In the genomic region with DNA sequence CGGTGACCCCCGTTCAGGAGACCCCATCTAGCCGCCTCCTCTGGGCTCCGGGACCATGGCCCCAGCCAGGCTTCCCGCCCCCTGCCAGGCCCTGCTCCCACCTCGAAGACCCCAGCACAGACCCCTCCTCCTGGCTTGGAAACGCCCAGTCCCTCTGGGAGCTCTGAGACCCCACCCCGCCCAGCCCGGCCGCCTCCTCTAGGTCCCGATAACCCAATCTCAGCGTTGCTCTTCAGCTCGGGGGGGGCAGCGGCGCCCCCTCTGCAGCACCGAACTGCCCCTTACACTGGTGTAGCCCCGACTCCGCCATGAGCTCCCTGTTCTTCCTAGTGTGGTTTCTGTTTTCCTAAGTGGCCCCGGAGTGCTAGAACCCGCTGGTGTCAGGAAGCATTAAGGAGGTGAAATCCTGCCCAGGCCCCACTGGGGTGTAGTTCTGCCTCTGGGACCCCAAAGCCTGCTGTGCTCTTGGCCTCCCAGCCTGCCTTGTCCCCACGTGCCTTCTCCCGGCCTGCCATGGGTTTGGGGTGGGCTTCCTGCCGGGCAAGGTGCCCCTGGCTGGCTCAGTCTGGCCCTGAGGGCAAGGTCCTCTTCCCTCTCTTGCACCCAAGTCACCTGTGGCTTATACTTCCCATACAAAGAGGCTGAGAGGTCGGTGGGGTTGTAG, we compare ENCODE assay signal across 8 cellular contexts. TPM values are rescaled to one million over a fixed set of nuclear protein-coding genes. Genes with fewer than 3 reads are reported as not detected.
DNase-seq lines count a peak whose midpoint lies in the region; ATAC-seq, FAIRE-seq and TF ChIP-seq lines count a peak whose summit lies in the region.

No MANE protein-coding gene starts in this region.

- no peaks in the 10 kb centered on the region for H3K4me1 Mint-ChIP-seq in activated CD4-positive, alpha-beta T cell treated with anti-CD3 and anti-CD28 coated beads for 36 hours
- peaks cover 13% of the 10 kb centered on the region for H3K4me1 Mint-ChIP-seq in activated CD8-positive, alpha-beta T cell treated with anti-CD3 and anti-CD28 coated beads, Interleukin-2, amount 10 ng/mL, durations not matched to agents 7 days and 5 days (ENCODE audit: low read depth)

- intact Hi-C loops in activated CD4-positive, alpha-beta T cell treated with anti-CD3 and anti-CD28 coated beads for 36 hours (cut with DNase I, micrococcal nuclease) = loop anchor here (1.0 to 10.0 kb wide), 14 partner anchors 57 to 1257 kb away; a partner anchor contains a TSS
- intact Hi-C loops in stomach (cut with DNase I; ENCODE audit: low total_unique reads) = loop anchor here (10.0 kb wide), 3 partner anchors 59 to 229 kb away; a partner anchor contains a TSS

- dilution Hi-C loops in keratinocyte (cut with MboI; ENCODE audit: extremely low pct_ligation_motif_present, low sequenced_read_pairs) = no loop called here

- H3K9me3 ChIP-seq in keratinocyte (ENCODE audit: control insufficient read depth, low read depth, low read length) (no peaks in the 10 kb centered on the region), stomach (peaks cover 5 to 30% (median 28%) of the 10 kb centered on the region in 4 donors)

- H2AFZ ChIP-seq in keratinocyte (ENCODE audit: control insufficient read depth, low read length) = no peak overlapping the region

- WGBS in stomach, 5 donors = 12 to 19% (median 13%) methylated on average over 16 to 24 of the region's 24 CpGs

- H3K27me3 ChIP-seq in keratinocyte (ENCODE audit: control insufficient read depth, extremely low read depth, insufficient read depth, low read length) (no peaks in the 10 kb centered on the region), stomach (no peaks in the 10 kb centered on the region)

- TF ChIP-seq CTCF in keratinocyte (optimal IDR thresholded peaks at IDR 0.05 in 1 of 3, IDR thresholded peaks at IDR 0.05 in 1 of 3, conservative IDR thresholded peaks at IDR 0.05 in 1 of 3; ENCODE audit: extremely low read depth in 1 of 3, insufficient read depth in 2 of 3, low read length in 3 of 3) = no peak
- TF ChIP-seq CTCF in stomach (IDR thresholded peaks at IDR 0.05) = no peak

- H3K27ac ChIP-seq in keratinocyte (ENCODE audit: control insufficient read depth, insufficient read depth, low read length) (no peak overlapping the region), stomach (peak overlapping the region in 2 of 5 donors; percentile 90 to 91)

- peaks cover 12% of the 10 kb centered on the region for H3K9me3 Mint-ChIP-seq in activated CD4-positive, alpha-beta T cell treated with anti-CD3 and anti-CD28 coated beads for 36 hours (ENCODE audit: low read depth)
- peaks cover 8% of the 10 kb centered on the region for H3K9me3 Mint-ChIP-seq in activated CD8-positive, alpha-beta T cell treated with anti-CD3 and anti-CD28 coated beads, Interleukin-2, amount 10 ng/mL, durations not matched to agents 7 days and 5 days (ENCODE audit: insufficient read depth)

- H3K9ac ChIP-seq in keratinocyte (ENCODE audit: control insufficient read depth, extremely low read depth, insufficient read depth, low read length) = no peak overlapping the region

- FAIRE-seq in keratinocyte (lab: Jason Lieb, UNC) = no peak

- no peaks in the 10 kb centered on the region for H3K27me3 Mint-ChIP-seq in activated CD4-positive, alpha-beta T cell treated with anti-CD3 and anti-CD28 coated beads for 36 hours
- H3K27me3 Mint-ChIP-seq in activated CD8-positive, alpha-beta T cell treated with anti-CD3 and anti-CD28 coated beads, Interleukin-2, amount 10 ng/mL, durations not matched to agents 7 days and 5 days (ENCODE audit: low read depth) = no peaks in the 10 kb centered on the region

- H4K20me1 ChIP-seq in keratinocyte (ENCODE audit: control insufficient read depth, extremely low read depth, insufficient read depth, low read length) = no peaks in the 10 kb centered on the region

- peak overlapping the region; percentile 72 to 96 (median 82) for H3K4me3 ChIP-seq in keratinocyte (ENCODE audit: control insufficient read depth in 2 of 3, extremely low read depth in 1 of 3, insufficient read depth in 2 of 3, low read depth in 1 of 3, low read length in 3 of 3)
- peak overlapping the region; percentile 72 to 98 (median 94) for H3K4me3 ChIP-seq in stomach

- peak overlapping the region; percentile 90 for H3K4me2 ChIP-seq in keratinocyte (ENCODE audit: control insufficient read depth, extremely low read depth, insufficient read depth, low read depth, low read length)

- TF ChIP-seq EP300 in stomach (IDR thresholded peaks at IDR 0.05) = no peak

- DNase-seq in activated CD4-positive, alpha-beta T cell treated with anti-CD3 and anti-CD28 coated beads for 36 hours = no peak
- no peak for DNase-seq in activated CD4-positive, alpha-beta T cell treated with anti-CD3 and anti-CD28 coated beads for 1 hour
- no peak for DNase-seq in activated CD8-positive, alpha-beta T cell treated with anti-CD3 and anti-CD28 coated beads, Interleukin-2, amount 10 ng/mL, durations not matched to agents 7 days and 5 days
- DNase-seq in keratinocyte (ENCODE audit: low read depth, low spot score) (no peak), stomach (no peak), NCI-H1694 treated with DMSO at 0.1 percent for 48 hours (lab: John Stamatoyannopoulos, UW) (no peak)

- no peak for ATAC-seq in activated CD4-positive, alpha-beta T cell treated with anti-CD3 and anti-CD28 coated beads for 36 hours
- no peak for ATAC-seq in activated CD8-positive, alpha-beta T cell treated with anti-CD3 and anti-CD28 coated beads, Interleukin-2, amount 10 ng/mL, durations not matched to agents 7 days and 5 days
- ATAC-seq in GM21576 (IDR thresholded peaks at IDR 0.05; ENCODE audit: unreplicated experiment) (no peak), GM21423 (IDR thresholded peaks at IDR 0.05; ENCODE audit: unreplicated experiment) (no peak)

- H3K36me3 ChIP-seq in keratinocyte (ENCODE audit: control insufficient read depth in 2 of 2, extremely low read depth in 1 of 2, insufficient read depth in 2 of 2, low read length in 2 of 2) (no peaks in the 10 kb centered on the region), stomach (no peaks in the 10 kb centered on the region)

- no peak for TF ChIP-seq POLR2A in stomach (IDR thresholded peaks at IDR 0.05)

- POLR2A ChIA-PET in activated CD4-positive, alpha-beta T cell treated with anti-CD3 and anti-CD28 coated beads for 36 hours (lab: Charles Lee) = no interaction called here
- POLR2A ChIA-PET in activated CD8-positive, alpha-beta T cell treated with anti-CD3 and anti-CD28 coated beads, Interleukin-2, amount 10 ng/mL, durations not matched to agents 7 days and 5 days (lab: Charles Lee) = interaction anchor here (2.0 to 2.7 kb wide), 2 partner anchors 58 to 87 kb away, joined by 6 to 7 read pairs; a partner anchor contains a TSS

- peaks cover 3% of the 10 kb centered on the region for H3K36me3 Mint-ChIP-seq in activated CD4-positive, alpha-beta T cell treated with anti-CD3 and anti-CD28 coated beads for 36 hours (ENCODE audit: low read depth)
- H3K36me3 Mint-ChIP-seq in activated CD8-positive, alpha-beta T cell treated with anti-CD3 and anti-CD28 coated beads, Interleukin-2, amount 10 ng/mL, durations not matched to agents 7 days and 5 days (ENCODE audit: low read depth) = peaks cover 3% of the 10 kb centered on the region

- H3K9me1 ChIP-seq in keratinocyte (ENCODE audit: control insufficient read depth, extremely low read depth, insufficient read depth, low read length) = no peaks in the 10 kb centered on the region

- H3K27ac Mint-ChIP-seq in activated CD4-positive, alpha-beta T cell treated with anti-CD3 and anti-CD28 coated beads for 36 hours = no peak overlapping the region
- peak overlapping the region; percentile 25 for H3K27ac Mint-ChIP-seq in activated CD8-positive, alpha-beta T cell treated with anti-CD3 and anti-CD28 coated beads, Interleukin-2, amount 10 ng/mL, durations not matched to agents 7 days and 5 days

- H3K79me2 ChIP-seq in keratinocyte (ENCODE audit: control insufficient read depth, insufficient read depth, low read length) = no peaks in the 10 kb centered on the region

- H3K4me1 ChIP-seq in keratinocyte (ENCODE audit: control insufficient read depth, extremely low read depth, insufficient read depth, low read length) = no peaks in the 10 kb centered on the region
- peaks cover 17 to 28% (median 26%) of the 10 kb centered on the region in 4 donors for H3K4me1 ChIP-seq in stomach

- H3K4me3 Mint-ChIP-seq in activated CD4-positive, alpha-beta T cell treated with anti-CD3 and anti-CD28 coated beads for 36 hours = peak overlapping the region; percentile 46
- H3K4me3 Mint-ChIP-seq in activated CD8-positive, alpha-beta T cell treated with anti-CD3 and anti-CD28 coated beads, Interleukin-2, amount 10 ng/mL, durations not matched to agents 7 days and 5 days = peak overlapping the region; percentile 46

- CTCF ChIA-PET in activated CD4-positive, alpha-beta T cell treated with anti-CD3 and anti-CD28 coated beads for 36 hours (lab: Charles Lee) = no interaction called here
- CTCF ChIA-PET in activated CD8-positive, alpha-beta T cell treated with anti-CD3 and anti-CD28 coated beads, Interleukin-2, amount 10 ng/mL, durations not matched to agents 7 days and 5 days (lab: Charles Lee) = no interaction called here

RNA-seq across cellular contexts. Expression of a gene that starts 10.7 kb away (rescaled TPM):
- 1 to 10 TPM in 1 of 2 experiments, under 1 TPM in 1; 0.97 to 1.4 TPM for total RNA-seq in activated CD4-positive, alpha-beta T cell treated with anti-CD3 and anti-CD28 coated beads for 36 hours
- 1 to 10 TPM; 3.7 to 4.0 TPM for total RNA-seq in activated CD8-positive, alpha-beta T cell treated with anti-CD3 and anti-CD28 coated beads, Interleukin-2, amount 10 ng/mL, durations not matched to agents 7 days and 5 days
- 0.15 to 0.17 TPM in 2 of 3 replicates, not detected in the other for polyA plus RNA-seq in keratinocyte
- not detected for polyA plus RNA-seq in keratinocyte (2011; ENCODE audit: low read depth)
- not detected in 2 replicates for polyA plus RNA-seq in keratinocyte (2011; cell fraction: cytosol; rRNA removed)
- polyA plus RNA-seq in keratinocyte (2011; cell fraction: nucleus; rRNA removed) = 0.23 and 0.29 TPM in 2 replicates
- polyA plus RNA-seq in keratinocyte (2012; ENCODE audit: low replicate concordance) = 0.28 TPM in 1 of 2 replicates, not detected in the other
- polyA minus RNA-seq in keratinocyte = 0.06 TPM in 1 of 3 replicates, not detected in the others
- polyA minus RNA-seq in keratinocyte (2011; cell fraction: cytosol; rRNA and poly(A)+ RNA removed) = not detected
- not detected in 2 replicates for polyA minus RNA-seq in keratinocyte (2011; cell fraction: nucleus; rRNA and poly(A)+ RNA removed)
- total RNA-seq in stomach = 100 to 1,000 TPM in 1 of 5 donors, 10 to 100 TPM in 1, 1 to 10 TPM in 3; 1.3 to 190 (median 4.5) TPM
- 10 to 100 TPM; 20.5 to 27.3 (median 26.7) TPM for polyA plus RNA-seq in stomach

RNA-seq across cellular contexts. Expression of a gene that starts 57.0 kb away (rescaled TPM):
- total RNA-seq in activated CD4-positive, alpha-beta T cell treated with anti-CD3 and anti-CD28 coated beads for 36 hours = 10 to 100 TPM; 23.7 to 36.8 TPM
- total RNA-seq in activated CD8-positive, alpha-beta T cell treated with anti-CD3 and anti-CD28 coated beads, Interleukin-2, amount 10 ng/mL, durations not matched to agents 7 days and 5 days = 10 to 100 TPM; 35.6 to 40.6 TPM
- polyA plus RNA-seq in keratinocyte (11.4 to 18.6 TPM (median 16.8 TPM) in 3 replicates), stomach (10 to 100 TPM; 18.9 to 23.8 (median 20.9) TPM)
- 4.8 TPM for polyA plus RNA-seq in keratinocyte (2011; ENCODE audit: low read depth)
- polyA plus RNA-seq in keratinocyte (2011; cell fraction: cytosol; rRNA removed) = 15.9 and 23.0 TPM in 2 replicates
- polyA plus RNA-seq in keratinocyte (2011; cell fraction: nucleus; rRNA removed) = 22.6 and 25.1 TPM in 2 replicates
- 5.9 and 23.1 TPM in 2 replicates for polyA plus RNA-seq in keratinocyte (2012; ENCODE audit: low replicate concordance)
- 11.2 to 15.5 TPM (median 13.1 TPM) in 3 replicates for polyA minus RNA-seq in keratinocyte
- 20.9 TPM for polyA minus RNA-seq in keratinocyte (2011; cell fraction: cytosol; rRNA and poly(A)+ RNA removed)
- 8.9 and 10.9 TPM in 2 replicates for polyA minus RNA-seq in keratinocyte (2011; cell fraction: nucleus; rRNA and poly(A)+ RNA removed)
- 100 to 1,000 TPM in 1 of 5 donors, 10 to 100 TPM in 3, 1 to 10 TPM in 1; 8.5 to 668 (median 21.0) TPM for total RNA-seq in stomach
